Comparison of ENCODE assay signal across 8 cellular contexts in genomic region chr4:123599061-123599919, GRCh38.
DNase-seq lines count a peak whose midpoint lies in the region; ATAC-seq and TF ChIP-seq lines count a peak whose summit lies in the region.

No MANE protein-coding gene starts in this region.

- H3K27me3 ChIP-seq in colonic mucosa: no peaks in the 10 kb centered on the region

- peak overlapping the region; percentile 68 for H3K27ac ChIP-seq in colonic mucosa

- intact Hi-C loops in colonic mucosa (cut with DNase I): no loop called here
- intact Hi-C loops in activated T-helper 1 cell treated with anti-CD3 and anti-CD28 coated beads, Interleukin-12 subunit alpha, Interleukin-12 subunit beta, Interleukin-2, Interleukin-4 antibody, amounts not matched to agents 30 ng/mL and 10 ng/mL and 1 ng/mL, durations not matched to agents 14 hours and 24 hours and 36 hours (cut with micrococcal nuclease): no loop called here

- H3K27ac Mint-ChIP-seq in activated T-helper 1 cell treated with anti-CD3 and anti-CD28 coated beads, Interleukin-12 subunit alpha, Interleukin-12 subunit beta, Interleukin-2, Interleukin-4 antibody, amounts not matched to agents 30 ng/mL and 10 ng/mL and 1 ng/mL, durations not matched to agents 14 hours and 24 hours and 36 hours: no peak overlapping the region

- H3K9me3 ChIP-seq in colonic mucosa: no peaks in the 10 kb centered on the region

- H3K9ac ChIP-seq in colonic mucosa (ENCODE audit: low read depth in 2 of 2, low read length in 2 of 2): peak overlapping the region in 1 of 2 donors; percentile 38

- H3K27me3 Mint-ChIP-seq in activated T-helper 1 cell treated with anti-CD3 and anti-CD28 coated beads, Interleukin-12 subunit alpha, Interleukin-12 subunit beta, Interleukin-2, Interleukin-4 antibody, amounts not matched to agents 30 ng/mL and 10 ng/mL and 1 ng/mL, durations not matched to agents 14 hours and 24 hours and 36 hours (ENCODE audit: insufficient read depth): no peaks in the 10 kb centered on the region

- peaks cover 7% of the 10 kb centered on the region for H3K4me1 ChIP-seq in colonic mucosa

- no peak overlapping the region for H3K4me3 ChIP-seq in colonic mucosa

- H3K4me3 Mint-ChIP-seq in activated T-helper 1 cell treated with anti-CD3 and anti-CD28 coated beads, Interleukin-12 subunit alpha, Interleukin-12 subunit beta, Interleukin-2, Interleukin-4 antibody, amounts not matched to agents 30 ng/mL and 10 ng/mL and 1 ng/mL, durations not matched to agents 14 hours and 24 hours and 36 hours: no peak overlapping the region

- no peaks in the 10 kb centered on the region for H3K9me3 Mint-ChIP-seq in activated T-helper 1 cell treated with anti-CD3 and anti-CD28 coated beads, Interleukin-12 subunit alpha, Interleukin-12 subunit beta, Interleukin-2, Interleukin-4 antibody, amounts not matched to agents 30 ng/mL and 10 ng/mL and 1 ng/mL, durations not matched to agents 14 hours and 24 hours and 36 hours

- peak; percentile 9 for ATAC-seq in GM21367 (IDR thresholded peaks at IDR 0.05; ENCODE audit: unreplicated experiment)
- ATAC-seq in HG03571 (IDR thresholded peaks at IDR 0.05; ENCODE audit: unreplicated experiment): peak; percentile 11
- ATAC-seq in omental fat pad (ENCODE audit: low FRiP score): peak; percentile 95

- peaks cover 50% of the 10 kb centered on the region for H3K4me1 Mint-ChIP-seq in activated T-helper 1 cell treated with anti-CD3 and anti-CD28 coated beads, Interleukin-12 subunit alpha, Interleukin-12 subunit beta, Interleukin-2, Interleukin-4 antibody, amounts not matched to agents 30 ng/mL and 10 ng/mL and 1 ng/mL, durations not matched to agents 14 hours and 24 hours and 36 hours (ENCODE audit: low read depth)

- DNase-seq in colonic mucosa (peak; percentile 32), omental fat pad (ENCODE audit: low spot score) (no peak), A172 (ENCODE audit: low spot score) (no peak), pons (ENCODE audit: low spot score) (no peak)
- DNase-seq in stimulated activated CD4-positive, alpha-beta T cell treated with anti-CD3 and anti-CD28 coated beads, Interleukin-15, amount 100 ng/mL, for 24 hours: no peak
- no peak for DNase-seq in activated T-helper 1 cell treated with anti-CD3 and anti-CD28 coated beads, Interleukin-12 subunit alpha, Interleukin-12 subunit beta, Interleukin-2, Interleukin-4 antibody, amounts not matched to agents 30 ng/mL and 10 ng/mL and 1 ng/mL, durations not matched to agents 14 hours and 24 hours and 36 hours (ENCODE audit: low spot score)

- peaks cover 6% of the 10 kb centered on the region for H3K36me3 Mint-ChIP-seq in activated T-helper 1 cell treated with anti-CD3 and anti-CD28 coated beads, Interleukin-12 subunit alpha, Interleukin-12 subunit beta, Interleukin-2, Interleukin-4 antibody, amounts not matched to agents 30 ng/mL and 10 ng/mL and 1 ng/mL, durations not matched to agents 14 hours and 24 hours and 36 hours (ENCODE audit: low read depth)

- H3K36me3 ChIP-seq in colonic mucosa: no peaks in the 10 kb centered on the region

- TF ChIP-seq CTCF in colonic mucosa (IDR thresholded peaks at IDR 0.05) (no peak), omental fat pad (IDR thresholded peaks at IDR 0.05) (no peak)

Comparison
In these comparisons a context has a peak if more than half of its experiments do, and no peak if none do; other contexts are left out.
1. ATAC-seq: peak in every context shown above with its lines; median percentile 95 in omental fat pad; 11 in HG03571; 9 in GM21367.